17 cellular contexts compared by ENCODE assay signal in the genomic region with DNA sequence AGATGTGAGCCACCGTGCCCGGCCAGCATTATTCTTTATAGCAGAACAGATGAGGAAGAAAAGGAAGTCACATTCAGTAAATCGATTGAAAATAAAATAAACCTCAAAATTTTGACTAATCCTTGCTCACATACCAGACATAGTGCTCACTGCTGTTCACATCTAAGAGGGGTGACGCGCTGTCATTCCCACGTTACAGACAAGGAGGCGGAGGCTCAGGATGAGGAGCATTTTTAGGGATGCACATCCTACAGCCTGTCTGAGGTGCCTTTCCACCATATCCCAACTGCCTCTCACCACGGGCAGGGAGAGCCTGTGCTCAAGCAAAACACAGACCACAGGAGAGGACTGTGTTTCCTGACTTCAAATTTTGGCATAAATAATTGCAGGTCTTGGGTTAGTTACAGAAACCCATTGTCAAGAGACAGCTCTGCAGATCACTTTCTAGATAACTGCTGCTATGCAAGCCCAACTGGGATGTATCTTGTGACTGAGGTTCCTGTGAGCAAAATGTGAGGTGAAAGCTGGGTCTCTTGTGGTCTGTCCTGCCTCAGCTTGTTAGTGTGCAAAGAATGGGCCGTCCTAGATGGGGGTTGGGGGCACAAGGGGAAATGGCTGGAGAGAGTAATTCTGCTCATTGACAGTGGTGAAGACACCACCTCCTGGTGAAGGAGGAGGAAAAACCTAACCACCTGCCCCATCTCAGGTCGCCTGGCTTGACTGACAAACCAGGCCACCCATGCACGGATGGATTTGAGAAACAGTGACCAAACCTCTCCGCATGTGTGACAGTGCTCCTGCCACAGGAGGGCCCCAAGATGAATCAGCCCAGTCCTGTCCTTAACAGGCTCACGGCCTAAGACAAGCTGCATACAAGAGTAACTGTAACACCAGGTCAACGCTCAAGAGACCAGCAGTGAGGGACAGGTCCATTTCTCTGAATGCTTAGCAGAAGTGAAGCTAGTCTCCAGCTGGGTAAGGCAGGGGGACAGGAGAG. TPM values are rescaled to one million over a fixed set of nuclear protein-coding genes. Genes with fewer than 3 reads are reported as not detected.
DNase-seq lines count a peak whose midpoint lies in the region; ATAC-seq, FAIRE-seq and TF ChIP-seq lines count a peak whose summit lies in the region.
"Had no signal": no experiment of that assay in that cellular context is flagged by ENCODE, and none has a peak within 500 bp of the region (broad histone marks: within the 10 kb centered on the region; RNA-seq: fewer than 3 reads in every experiment).

No MANE protein-coding gene starts in this region.

- intact Hi-C loops in GM12878 (cut with micrococcal nuclease; ENCODE audit: unreplicated experiment) (no loop called here), sigmoid colon (cut with DNase I) (no loop called here)

- no peaks in the 10 kb centered on the region for H3K9me3 ChIP-seq in MG63
- no peaks in the 10 kb centered on the region for H3K9me3 ChIP-seq in GM12878 (replicated peaks; ENCODE audit: control insufficient read depth, insufficient read depth, low read length)
- no peaks in the 10 kb centered on the region for H3K9me3 ChIP-seq in sigmoid colon
- H3K9me3 ChIP-seq: testis had no signal

- H3K36me3 Mint-ChIP-seq in stimulated activated effector memory CD8-positive, alpha-beta T cell treated with anti-CD3 and anti-CD28 coated beads, Interleukin-12 subunit alpha, Interleukin-12 subunit beta, amount 100 ng/mL, for 72 hours, result no peaks in the 10 kb centered on the region
- H3K36me3 Mint-ChIP-seq: CD8-positive, alpha-beta T cell had no signal

- CTCF ChIA-PET in GM12878 (lab: Yijun Ruan, JAX), result interaction anchor here (1.4 kb wide), 1 partner anchor 49 kb away, joined by 3 read pairs; no protein-coding TSS in a partner anchor

- H3K27ac ChIP-seq in GM12878 (ENCODE audit: control insufficient read depth, insufficient read depth), result no peak overlapping the region
- H3K27ac ChIP-seq in sigmoid colon, result no peak overlapping the region
- H3K27ac ChIP-seq: 22Rv1, testis had no signal

- H3K27me3 ChIP-seq in MG63 (no peaks in the 10 kb centered on the region), GM12878 (replicated peaks in 1 of 2; ENCODE audit: control insufficient read depth in 2 of 2, insufficient read depth in 2 of 2, low read length in 1 of 2) (peaks cover 0 to 1% of the 10 kb centered on the region in 2 experiments; a peak in 1 of 4 replicates), sigmoid colon (no peaks in the 10 kb centered on the region)
- H3K27me3 ChIP-seq: testis had no signal

- TF ChIP-seq CTCF in GM12878 (IDR thresholded peaks at IDR 0.05 in 2 of 3, conservative IDR thresholded peaks at IDR 0.05 in 1 of 3; ENCODE audit: control insufficient read depth in 2 of 3, extremely low read depth in 1 of 3, insufficient read depth in 1 of 3, low read depth in 3 of 3, low read length in 3 of 3), result no peak
- TF ChIP-seq CTCF in sigmoid colon (IDR thresholded peaks at IDR 0.05), result no peak

- BruUV-seq in GM12878 (replicated peaks; lab: Mats Ljungman, UMichigan), result no TSS peak

- TF ChIP-seq RAD21 in GM12878 (IDR thresholded peaks at IDR 0.05; ENCODE audit: insufficient read depth, low read depth, low read length), result no peak

- POLR2A ChIA-PET in GM12878 (lab: Charles Lee), result no interaction called here

- H3K4me1 Mint-ChIP-seq in stimulated activated effector memory CD8-positive, alpha-beta T cell treated with anti-CD3 and anti-CD28 coated beads, Interleukin-12 subunit alpha, Interleukin-12 subunit beta, amount 100 ng/mL, for 72 hours, result peaks cover 14% of the 10 kb centered on the region

- no peaks in the 10 kb centered on the region for H3K79me2 ChIP-seq in GM12878 (ENCODE audit: control insufficient read depth, insufficient read depth, low read length)

- no peak overlapping the region for H3K27ac Mint-ChIP-seq in stimulated activated effector memory CD8-positive, alpha-beta T cell treated with anti-CD3 and anti-CD28 coated beads, Interleukin-12 subunit alpha, Interleukin-12 subunit beta, amount 100 ng/mL, for 72 hours
- H3K27ac Mint-ChIP-seq: activated T-cell treated with anti-CD3 and anti-CD28 coated beads, Interleukin-2, amount 50 U/mL, for 72 hours; CD8-positive, alpha-beta T cell had no signal

- H3K4me1 ChIP-seq in GM12878 (ENCODE audit: control insufficient read depth, insufficient read depth, low read length) (0 out of 2 replicates have a peak, but pooled peaks cover 2% of the 10 kb centered on the region), sigmoid colon (peaks cover 0 to 21% (median 18%) of the 10 kb centered on the region in 4 donors)
- H3K4me1 ChIP-seq: testis had no signal

- SMC1A ChIA-PET in GM12878 (lab: Charles Lee; ENCODE audit: uncharacterized antibody, unreplicated experiment), result no interaction called here

- no peak overlapping the region for H3K4me2 ChIP-seq in GM12878 (ENCODE audit: control insufficient read depth, insufficient read depth)

- FAIRE-seq in GM12878 (lab: Jason Lieb, UNC), result peak; percentile 71

- RAD21 ChIA-PET in GM12878 (lab: Charles Lee; ENCODE audit: unreplicated experiment), result no interaction called here

- TF ChIP-seq EP300 in GM12878 (IDR thresholded peaks at IDR 0.05; ENCODE audit: borderline replicate concordance in 1 of 2, control insufficient read depth in 1 of 2, low read depth in 2 of 2, low read length in 2 of 2) (no peak), sigmoid colon (IDR thresholded peaks at IDR 0.05) (no peak)

- no peak overlapping the region for H3K4me3 Mint-ChIP-seq in stimulated activated effector memory CD8-positive, alpha-beta T cell treated with anti-CD3 and anti-CD28 coated beads, Interleukin-12 subunit alpha, Interleukin-12 subunit beta, amount 100 ng/mL, for 72 hours
- H3K4me3 Mint-ChIP-seq: activated T-cell treated with anti-CD3 and anti-CD28 coated beads, Interleukin-2, amount 50 U/mL, for 72 hours; CD8-positive, alpha-beta T cell had no signal

- no peaks in the 10 kb centered on the region for H3K36me3 ChIP-seq in MG63
- no peaks in the 10 kb centered on the region for H3K36me3 ChIP-seq in GM12878 (ENCODE audit: control insufficient read depth in 2 of 2, insufficient read depth in 2 of 2, low read length in 1 of 2)
- H3K36me3 ChIP-seq in sigmoid colon, result no peaks in the 10 kb centered on the region

- no peak overlapping the region for H3K9ac ChIP-seq in GM12878 (ENCODE audit: control insufficient read depth, insufficient read depth, low read length)

- H3K4me3 ChIP-seq in MG63, result no peak overlapping the region
- H3K4me3 ChIP-seq in GM12878, result no peak overlapping the region
- H3K4me3 ChIP-seq in sigmoid colon, result no peak overlapping the region
- H3K4me3 ChIP-seq: testis had no signal

- H2AFZ ChIP-seq in GM12878 (ENCODE audit: control insufficient read depth, low read depth, low read length), result no peak overlapping the region

- peak; percentile 12 for DNase-seq in SIG-M5 treated with dmso at 0.1 percent for 504 hours (lab: John Stamatoyannopoulos, UW; ENCODE audit: unreplicated experiment)
- DNase-seq in SIG-M5 (lab: John Stamatoyannopoulos, UW), result no peak
- peak; percentile 12 for DNase-seq in MG63
- no peak for DNase-seq in GM12878 (ENCODE audit: low read depth, low spot score)
- DNase-seq in stimulated activated effector memory CD8-positive, alpha-beta T cell treated with anti-CD3 and anti-CD28 coated beads, Interleukin-12 subunit alpha, Interleukin-12 subunit beta, amount 100 ng/mL, for 72 hours (ENCODE audit: low spot score in 2 of 2), result no peak
- no peak for DNase-seq in activated naive CD4-positive, alpha-beta T cell (lab: John Stamatoyannopoulos, UW)
- DNase-seq in sigmoid colon, result no peak
- DNase-seq: activated T-cell treated with anti-CD3 and anti-CD28 coated beads, Interleukin-2, amount 50 U/mL, for 72 hours; amygdala; CD8-positive, alpha-beta T cell; mesenchymal stem cell; occipital lobe; stimulated activated CD4-positive, alpha-beta T cell treated with anti-CD3 and anti-CD28 coated beads, Interleukin-12 subunit alpha, Interleukin-12 subunit beta, amount 100 ng/mL, for 4 hours; testis had no signal

- 49% methylated on average over 14 of the region's 14 CpGs for WGBS in GM12878 (ENCODE audit: insufficient coverage, insufficient replicate concordance, low lambda C conversion rate, missing lambda C conversion rate)
- 59 to 76% methylated on average over 14 of the region's 14 CpGs for WGBS in sigmoid colon, 2 donors

- in situ Hi-C loops in GM12878 (cut with MboI), result no loop called here

- no peaks in the 10 kb centered on the region for H3K9me3 Mint-ChIP-seq in stimulated activated effector memory CD8-positive, alpha-beta T cell treated with anti-CD3 and anti-CD28 coated beads, Interleukin-12 subunit alpha, Interleukin-12 subunit beta, amount 100 ng/mL, for 72 hours
- H3K9me3 Mint-ChIP-seq: activated T-cell treated with anti-CD3 and anti-CD28 coated beads, Interleukin-2, amount 50 U/mL, for 72 hours; CD8-positive, alpha-beta T cell had no signal

- no peak for TF ChIP-seq POLR2A in GM12878 (IDR thresholded peaks at IDR 0.05; ENCODE audit: low read depth, low read length)
- TF ChIP-seq POLR2A in sigmoid colon (IDR thresholded peaks at IDR 0.05), result no peak

- ATAC-seq in GM12878 (peak; percentile 57), HG02678 (IDR thresholded peaks at IDR 0.05; ENCODE audit: unreplicated experiment) (no peak)
- peak; percentile 46 for ATAC-seq in stimulated activated effector memory CD8-positive, alpha-beta T cell treated with anti-CD3 and anti-CD28 coated beads, Interleukin-12 subunit alpha, Interleukin-12 subunit beta, amount 100 ng/mL, for 72 hours
- ATAC-seq: activated T-cell treated with anti-CD3 and anti-CD28 coated beads, Interleukin-2, amount 50 U/mL, for 72 hours; CD8-positive, alpha-beta T cell had no signal

- H4K20me1 ChIP-seq in GM12878 (ENCODE audit: control insufficient read depth, insufficient read depth), result no peaks in the 10 kb centered on the region

RNA-seq across cellular contexts. Expression of a gene that starts 8.2 kb away (rescaled TPM):
- total RNA-seq in MG63 (2014; rRNA removed; shearing (Covaris generic); ENCODE audit: low replicate concordance), result 0.23 TPM in 1 of 2 replicates, not detected in the other
- total RNA-seq in GM12878 (2013; cell fraction: nucleolus; rRNA removed), result 0.10 and 0.13 TPM in 2 replicates
- 0.11 and 0.17 TPM in 2 replicates for total RNA-seq in GM12878 (2014; rRNA removed)
- total RNA-seq in GM12878 (2014; rRNA removed; fragmentation: Illumina TruSeq; extraction: Trizol), result 0.09 TPM in 2 replicates
- 0.10 TPM in 1 of 2 replicates, not detected in the other for total RNA-seq in GM12878 (2021)
- 0.08 TPM for polyA plus RNA-seq in GM12878 (2011; ENCODE audit: low read depth)
- polyA plus RNA-seq in GM12878 (2011; rRNA removed), result 0.14 and 0.16 TPM in 2 replicates
- polyA plus RNA-seq in GM12878 (2011; cell fraction: cytosol; rRNA removed), result 0.09 and 0.17 TPM in 2 replicates
- polyA plus RNA-seq in GM12878 (2011; cell fraction: nucleus; rRNA removed), result 0.03 TPM in 1 of 2 replicates, not detected in the other
- polyA plus RNA-seq in GM12878 (2012), result 0.18 and 0.22 TPM in 2 replicates
- 0.13 TPM in 1 of 2 replicates, not detected in the other for polyA plus RNA-seq in GM12878 (2014; fragmentation: Illumina TruSeq; extraction: Trizol)
- under 1 TPM; 0.05 to 0.09 TPM for polyA plus RNA-seq in GM12878 (2014; fragmentation: Nextera tagmentation; extraction: Ambion mirVana)
- 0.06 and 0.08 TPM in 2 replicates for polyA plus RNA-seq in GM12878 (2014; rRNA removed)
- polyA plus RNA-seq in GM12878 (2016; fragmentation: Nextera tagmentation; extraction: Ambion mirVana), result under 1 TPM; 0.12 to 0.15 TPM
- 0.05 and 0.07 TPM in 2 replicates for polyA minus RNA-seq in GM12878 (2011; rRNA and poly(A)+ RNA removed)
- not detected in 2 replicates for polyA minus RNA-seq in GM12878 (2011; cell fraction: cytosol; rRNA and poly(A)+ RNA removed)
- polyA minus RNA-seq in GM12878 (2011; cell fraction: nucleus; rRNA and poly(A)+ RNA removed), result not detected in 2 replicates
- under 1 TPM; 0.27 to 0.36 (median 0.30) TPM for total RNA-seq in sigmoid colon
- under 1 TPM in 1 of 3 donors, not detected in 2; 0.03 TPM for polyA plus RNA-seq in sigmoid colon
- total RNA-seq: activated T-cell treated with anti-CD3 and anti-CD28 coated beads, Interleukin-2, amount 50 U/mL, for 72 hours; CD8-positive, alpha-beta T cell; LHCN-M2 had no signal

RNA-seq across cellular contexts. Expression of a gene that starts 52.6 kb away (rescaled TPM):
- total RNA-seq in MG63 (2014; rRNA removed; shearing (Covaris generic); ENCODE audit: low replicate concordance), result 13.3 and 22.5 TPM in 2 replicates
- total RNA-seq in GM12878 (2013; cell fraction: nucleolus; rRNA removed), result 31.6 and 35.9 TPM in 2 replicates
- 35.7 and 37.9 TPM in 2 replicates for total RNA-seq in GM12878 (2014; rRNA removed)
- 28.2 and 31.1 TPM in 2 replicates for total RNA-seq in GM12878 (2014; rRNA removed; fragmentation: Illumina TruSeq; extraction: Trizol)
- 37.0 and 40.6 TPM in 2 replicates for total RNA-seq in GM12878 (2021)
- polyA plus RNA-seq in GM12878 (2011; ENCODE audit: low read depth), result 22.3 TPM
- polyA plus RNA-seq in GM12878 (2011; rRNA removed), result 57.6 and 70.6 TPM in 2 replicates
- 31.5 and 37.1 TPM in 2 replicates for polyA plus RNA-seq in GM12878 (2011; cell fraction: cytosol; rRNA removed)
- polyA plus RNA-seq in GM12878 (2011; cell fraction: nucleus; rRNA removed), result 24.7 and 31.1 TPM in 2 replicates
- polyA plus RNA-seq in GM12878 (2012), result 26.7 and 29.7 TPM in 2 replicates
- polyA plus RNA-seq in GM12878 (2014; fragmentation: Illumina TruSeq; extraction: Trizol), result 39.8 and 40.5 TPM in 2 replicates
- polyA plus RNA-seq in GM12878 (2014; fragmentation: Nextera tagmentation; extraction: Ambion mirVana), result 100 to 1,000 TPM; 223 to 224 TPM
- polyA plus RNA-seq in GM12878 (2014; rRNA removed), result 37.7 and 43.2 TPM in 2 replicates
- 100 to 1,000 TPM; 112 to 122 TPM for polyA plus RNA-seq in GM12878 (2016; fragmentation: Nextera tagmentation; extraction: Ambion mirVana)
- 15.9 and 17.7 TPM in 2 replicates for polyA minus RNA-seq in GM12878 (2011; rRNA and poly(A)+ RNA removed)
- polyA minus RNA-seq in GM12878 (2011; cell fraction: cytosol; rRNA and poly(A)+ RNA removed), result 5.8 and 6.0 TPM in 2 replicates
- polyA minus RNA-seq in GM12878 (2011; cell fraction: nucleus; rRNA and poly(A)+ RNA removed), result 7.7 and 12.0 TPM in 2 replicates
- total RNA-seq in sigmoid colon, result 10 to 100 TPM; 17.5 to 36.0 (median 24.3) TPM
- polyA plus RNA-seq in sigmoid colon, result 10 to 100 TPM; 25.2 to 28.9 (median 28.7) TPM

Comparison
In these comparisons a context has a peak if more than half of its experiments do, and no peak if none do; other contexts are left out.
1. DNase-seq: peak in SIG-M5 treated with dmso at 0.1 percent for 504 hours (single experiment) and MG63 (single experiment); none in SIG-M5 (single experiment), GM12878 (single experiment), stimulated activated effector memory CD8-positive, alpha-beta T cell treated with anti-CD3 and anti-CD28 coated beads, Interleukin-12 subunit alpha, Interleukin-12 subunit beta, amount 100 ng/mL, for 72 hours (0 of 2), activated naive CD4-positive, alpha-beta T cell (0 of 4) and sigmoid colon (single experiment).